Comparison of ENCODE assay signal across 8 cellular contexts in the genomic region with DNA sequence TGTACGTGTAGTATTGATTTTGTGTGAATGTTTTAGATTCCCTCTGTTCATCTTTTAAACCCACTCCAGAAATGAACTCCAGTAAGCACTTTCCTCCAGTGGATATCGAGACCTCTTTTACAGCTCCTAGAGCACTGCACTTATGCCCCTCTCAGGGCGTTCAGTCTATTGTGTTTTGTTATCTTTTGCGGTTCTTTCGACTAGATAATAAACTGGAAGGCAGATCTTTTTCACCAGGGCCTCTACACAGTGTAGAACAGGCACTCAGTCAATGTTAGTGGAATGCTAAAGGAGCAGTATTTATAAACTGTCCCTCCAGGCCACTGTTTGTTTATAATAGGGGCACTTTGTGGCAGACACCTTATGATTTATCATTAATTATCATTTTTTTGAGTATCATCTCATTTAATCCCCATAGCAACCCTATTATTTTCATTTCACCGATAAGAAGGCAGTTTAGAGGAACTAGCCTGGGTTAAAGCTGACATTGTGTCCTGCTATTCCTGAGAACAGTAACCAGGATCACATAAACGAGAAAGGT. TPM values are rescaled to one million over a fixed set of nuclear protein-coding genes. Genes with fewer than 3 reads are reported as not detected.
A peak's percentile ranks its signal among the peaks of the same experiment; 100 is the strongest.
DNase-seq lines count a peak whose midpoint lies in the region; ATAC-seq, FAIRE-seq and TF ChIP-seq lines count a peak whose summit lies in the region.

No MANE protein-coding gene starts in this region.

- TF ChIP-seq POLR2A in GM12891 (IDR thresholded peaks at IDR 0.05; ENCODE audit: low read depth, low read length), result no peak

- no peak for FAIRE-seq in GM12891 (lab: Jason Lieb, UNC)

- H3K9me3 Mint-ChIP-seq in CD8-positive, alpha-beta memory T cell, result no peaks in the 10 kb centered on the region

- H3K4me3 Mint-ChIP-seq in CD8-positive, alpha-beta memory T cell, result peak overlapping the region; percentile 87 to 99 (median 91)

- H3K4me1 Mint-ChIP-seq in CD8-positive, alpha-beta memory T cell, result peaks cover 54 to 67% (median 65%) of the 10 kb centered on the region in 3 donors

- peak overlapping the region; percentile 80 for H3K27ac ChIP-seq in CD8-positive, alpha-beta memory T cell (ENCODE audit: low read depth, low read length)
- H3K27ac ChIP-seq in lung (ENCODE audit: low read depth in 1 of 2, low read length in 1 of 2), result peak overlapping the region; percentile 97 to 99
- peak overlapping the region; percentile 96 to 99 for H3K27ac ChIP-seq in aorta (ENCODE audit: low read depth in 1 of 2, low read length in 2 of 2)

- intact Hi-C loops in aorta (cut with DNase I), result loop anchor here (5.0 kb wide), 2 partner anchors 41 to 64 kb away; no protein-coding TSS in a partner anchor

- 14 to 26% methylated on average over 7 of the region's 7 CpGs for WGBS in lung, 2 donors
- 12 to 13% methylated on average over 7 of the region's 7 CpGs for WGBS in aorta, 2 donors

- H3K27me3 ChIP-seq in CD8-positive, alpha-beta memory T cell (ENCODE audit: insufficient read depth, low read length, poor library complexity, severe bottlenecking), result no peaks in the 10 kb centered on the region
- no peaks in the 10 kb centered on the region for H3K27me3 ChIP-seq in lung (ENCODE audit: control insufficient read depth, insufficient read depth)
- H3K27me3 ChIP-seq in aorta (ENCODE audit: control insufficient read depth in 1 of 2, insufficient read depth in 2 of 2, low read length in 1 of 2), result no peaks in the 10 kb centered on the region

- CTCF ChIA-PET in CD8-positive, alpha-beta memory T cell (lab: Charles Lee), result interaction anchor here (0.9 to 7.8 kb wide), 7 partner anchors 9 to 174 kb away, joined by 3 to 123 read pairs (median 11); no protein-coding TSS in a partner anchor

- H3K36me3 ChIP-seq in CD8-positive, alpha-beta memory T cell (ENCODE audit: insufficient read depth, low read length), result no peaks in the 10 kb centered on the region
- no peaks in the 10 kb centered on the region for H3K36me3 ChIP-seq in lung (ENCODE audit: control insufficient read depth in 2 of 2, insufficient read depth in 2 of 2, low read length in 2 of 2)
- peaks cover 0 to 1% of the 10 kb centered on the region in 2 donors for H3K36me3 ChIP-seq in aorta (ENCODE audit: control insufficient read depth in 1 of 2, insufficient read depth in 2 of 2, low read length in 1 of 2)

- H3K27ac Mint-ChIP-seq in CD8-positive, alpha-beta memory T cell, result peak overlapping the region; percentile 93 to 98 (median 96)

- H3K9me3 ChIP-seq in CD8-positive, alpha-beta memory T cell (ENCODE audit: low read length), result no peaks in the 10 kb centered on the region
- H3K9me3 ChIP-seq in lung (ENCODE audit: control insufficient read depth in 2 of 2, insufficient read depth in 1 of 2, low read length in 1 of 2) (no peaks in the 10 kb centered on the region), aorta (ENCODE audit: control insufficient read depth, low read length) (no peaks in the 10 kb centered on the region)

- no peak for TF ChIP-seq CTCF in lung (IDR thresholded peaks at IDR 0.05; ENCODE audit: control extremely low read depth, extremely low read depth)

- H3K4me1 ChIP-seq in CD8-positive, alpha-beta memory T cell (ENCODE audit: insufficient read depth, low read length), result peaks cover 30% of the 10 kb centered on the region
- H3K4me1 ChIP-seq in lung (ENCODE audit: control insufficient read depth in 2 of 2, insufficient read depth in 2 of 2, low read length in 2 of 2) (peaks cover 0 to 21% of the 10 kb centered on the region in 2 donors), aorta (ENCODE audit: control insufficient read depth in 1 of 2, insufficient read depth in 2 of 2, low read length in 2 of 2) (peaks cover 0 to 3% of the 10 kb centered on the region in 2 donors)

- no peaks in the 10 kb centered on the region for H3K27me3 Mint-ChIP-seq in CD8-positive, alpha-beta memory T cell

- POLR2A ChIA-PET in CD8-positive, alpha-beta memory T cell (lab: Charles Lee), result interaction anchor here (0.7 to 3.4 kb wide), 5 partner anchors 12 to 107 kb away, joined by 3 to 65 read pairs (median 10); no protein-coding TSS in a partner anchor

- H3K4me3 ChIP-seq in CD8-positive, alpha-beta memory T cell (ENCODE audit: low read length), result peak overlapping the region; percentile 80
- H3K4me3 ChIP-seq in lung, result no peak overlapping the region
- H3K4me3 ChIP-seq in aorta (ENCODE audit: low read length in 2 of 2), result peak overlapping the region; percentile 44 to 99

- peaks cover 0 to 34% (median 0%) of the 10 kb centered on the region in 3 donors for H3K36me3 Mint-ChIP-seq in CD8-positive, alpha-beta memory T cell

- DNase-seq in CD8-positive, alpha-beta memory T cell, result no peak
- DNase-seq in LoVo (ENCODE audit: low spot score) (peak; percentile 20), amniotic epithelial cell (ENCODE audit: low read depth) (peak; percentile 52), lung (ENCODE audit: low spot score) (no peak), aorta (no peak), occipital lobe (lab: John Stamatoyannopoulos, UW) (no peak), GM12891 (ENCODE audit: insufficient read length, low spot score) (no peak), KG1 (lab: John Stamatoyannopoulos, UW) (no peak)

- ATAC-seq in lung (ENCODE audit: insufficient read depth, low FRiP score) (no peak), aorta (ENCODE audit: low FRiP score) (no peak)

TF ChIP-seq in GM12891, 5 proteins besides CTCF, POLR2A, EP300 and RAD21:
- no peak for TF ChIP-seq POLR2AphosphoS5 (IDR thresholded peaks at IDR 0.05; ENCODE audit: low read depth, low read length)
- TF ChIP-seq SPI1 (IDR thresholded peaks at IDR 0.05; ENCODE audit: low read depth, low read length), result no peak
- TF ChIP-seq TAF1 (IDR thresholded peaks at IDR 0.05; ENCODE audit: low read depth, low read length), result no peak
- TF ChIP-seq PAX5 (IDR thresholded peaks at IDR 0.05; ENCODE audit: insufficient read depth, low read length, severe bottlenecking), result no peak
- TF ChIP-seq POU2F2 (IDR thresholded peaks at IDR 0.05; ENCODE audit: low read depth, low read length), result no peak

RNA-seq across cellular contexts. Expression of gene SOS1, which starts 0.7 kb away (rescaled TPM):
- 10 to 100 TPM; 72.6 to 75.9 TPM for total RNA-seq in CD8-positive, alpha-beta memory T cell
- polyA plus RNA-seq in CD8-positive, alpha-beta memory T cell, result 14.5 TPM
- 10 to 100 TPM; 22.4 to 97.6 TPM for total RNA-seq in lung
- polyA plus RNA-seq in lung, result 1 to 10 TPM; 3.9 to 6.7 TPM
- total RNA-seq in aorta, result 10 to 100 TPM; 45.3 to 67.9 TPM
- 10 to 100 TPM in 1 of 2 donors, 1 to 10 TPM in 1; 7.6 to 20.6 TPM for polyA plus RNA-seq in aorta
- total RNA-seq in occipital lobe, result 32.1 TPM
- polyA plus RNA-seq in GM12891 (2012; ENCODE audit: low read depth, missing spikeins), result 3.8 TPM

Comparison
In these comparisons a context has a peak if more than half of its experiments do, and no peak if none do; other contexts are left out.
1. DNase-seq: peak in LoVo (single experiment) and amniotic epithelial cell (single experiment); none in CD8-positive, alpha-beta memory T cell (0 of 5), lung (single experiment), aorta (0 of 2), occipital lobe (single experiment), GM12891 (single experiment) and KG1 (single experiment).
2. Peak in every context shown above with its lines, with median percentiles within 50 percentile points of each other: H3K27ac ChIP-seq.